ENCODE assay signal across 1 cellular context in the genomic region with DNA sequence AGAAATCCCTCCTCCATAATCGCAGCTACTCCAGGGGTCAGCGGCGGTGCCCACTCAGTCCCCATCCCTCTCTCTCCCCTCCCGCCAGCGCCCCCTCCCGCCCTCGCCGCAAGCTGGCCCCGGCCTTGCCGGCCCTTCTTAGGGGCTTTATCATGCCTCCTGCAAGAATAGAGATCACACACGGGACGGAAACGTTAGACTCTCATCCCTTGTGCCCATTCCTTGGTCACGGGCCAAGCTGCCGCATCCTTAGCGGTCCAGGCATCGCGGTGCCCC.
TF ChIP-seq lines count a peak whose summit lies in the region.

No MANE protein-coding gene starts in this region.

TF ChIP-seq in HepG2, 621 proteins besides CTCF, POLR2A, EP300 and RAD21:
- TF ChIP-seq TOPORS (CRISPR knock-in tag; IDR thresholded peaks at IDR 0.05) (no peak), ZBTB20 (CRISPR knock-in tag; IDR thresholded peaks at IDR 0.05; ENCODE audit: borderline replicate concordance, low read depth) (0 out of 2 replicates have a peak, but pooled peaks have one; percentile 5), ZNF607 (CRISPR knock-in tag; IDR thresholded peaks at IDR 0.05; ENCODE audit: borderline replicate concordance) (no peak), SMYD3 (CRISPR knock-in tag; IDR thresholded peaks at IDR 0.05) (no peak), JUND (CRISPR knock-in tag; IDR thresholded peaks at IDR 0.05) (no peak), LCORL (IDR thresholded peaks at IDR 0.05) (no peak), LCORL (CRISPR knock-in tag; IDR thresholded peaks at IDR 0.05) (0 out of 2 replicates have a peak, but pooled peaks have one; percentile 3), ARNT2 (CRISPR knock-in tag; IDR thresholded peaks at IDR 0.05; ENCODE audit: low read depth) (0 out of 2 replicates have a peak, but pooled peaks have one; percentile 0), ZNF605 (CRISPR knock-in tag; IDR thresholded peaks at IDR 0.05) (no peak), NONO (IDR thresholded peaks at IDR 0.05) (no peak), NONO (CRISPR knock-in tag; conservative IDR thresholded peaks at IDR 0.05) (0 out of 2 replicates have a peak, but pooled peaks have one; percentile 16), JUN (CRISPR knock-in tag; IDR thresholded peaks at IDR 0.05) (no peak), SIN3B (IDR thresholded peaks at IDR 0.05; ENCODE audit: low read length) (no peak), ZNF383 (CRISPR knock-in tag; IDR thresholded peaks at IDR 0.05; ENCODE audit: borderline replicate concordance) (no peak), NR1H2 (CRISPR knock-in tag; IDR thresholded peaks at IDR 0.05; ENCODE audit: borderline replicate concordance, low read depth) (no peak), NCOA1 (CRISPR knock-in tag; IDR thresholded peaks at IDR 0.05) (no peak), ZZZ3 (CRISPR knock-in tag; IDR thresholded peaks at IDR 0.05; ENCODE audit: borderline replicate concordance) (no peak)
- TF ChIP-seq, protein P1, sequence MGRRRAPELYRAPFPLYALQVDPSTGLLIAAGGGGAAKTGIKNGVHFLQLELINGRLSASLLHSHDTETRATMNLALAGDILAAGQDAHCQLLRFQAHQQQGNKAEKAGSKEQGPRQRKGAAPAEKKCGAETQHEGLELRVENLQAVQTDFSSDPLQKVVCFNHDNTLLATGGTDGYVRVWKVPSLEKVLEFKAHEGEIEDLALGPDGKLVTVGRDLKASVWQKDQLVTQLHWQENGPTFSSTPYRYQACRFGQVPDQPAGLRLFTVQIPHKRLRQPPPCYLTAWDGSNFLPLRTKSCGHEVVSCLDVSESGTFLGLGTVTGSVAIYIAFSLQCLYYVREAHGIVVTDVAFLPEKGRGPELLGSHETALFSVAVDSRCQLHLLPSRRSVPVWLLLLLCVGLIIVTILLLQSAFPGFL (CRISPR knock-in tag; IDR thresholded peaks at IDR 0.05): no peak
- TF ChIP-seq, protein P2, sequence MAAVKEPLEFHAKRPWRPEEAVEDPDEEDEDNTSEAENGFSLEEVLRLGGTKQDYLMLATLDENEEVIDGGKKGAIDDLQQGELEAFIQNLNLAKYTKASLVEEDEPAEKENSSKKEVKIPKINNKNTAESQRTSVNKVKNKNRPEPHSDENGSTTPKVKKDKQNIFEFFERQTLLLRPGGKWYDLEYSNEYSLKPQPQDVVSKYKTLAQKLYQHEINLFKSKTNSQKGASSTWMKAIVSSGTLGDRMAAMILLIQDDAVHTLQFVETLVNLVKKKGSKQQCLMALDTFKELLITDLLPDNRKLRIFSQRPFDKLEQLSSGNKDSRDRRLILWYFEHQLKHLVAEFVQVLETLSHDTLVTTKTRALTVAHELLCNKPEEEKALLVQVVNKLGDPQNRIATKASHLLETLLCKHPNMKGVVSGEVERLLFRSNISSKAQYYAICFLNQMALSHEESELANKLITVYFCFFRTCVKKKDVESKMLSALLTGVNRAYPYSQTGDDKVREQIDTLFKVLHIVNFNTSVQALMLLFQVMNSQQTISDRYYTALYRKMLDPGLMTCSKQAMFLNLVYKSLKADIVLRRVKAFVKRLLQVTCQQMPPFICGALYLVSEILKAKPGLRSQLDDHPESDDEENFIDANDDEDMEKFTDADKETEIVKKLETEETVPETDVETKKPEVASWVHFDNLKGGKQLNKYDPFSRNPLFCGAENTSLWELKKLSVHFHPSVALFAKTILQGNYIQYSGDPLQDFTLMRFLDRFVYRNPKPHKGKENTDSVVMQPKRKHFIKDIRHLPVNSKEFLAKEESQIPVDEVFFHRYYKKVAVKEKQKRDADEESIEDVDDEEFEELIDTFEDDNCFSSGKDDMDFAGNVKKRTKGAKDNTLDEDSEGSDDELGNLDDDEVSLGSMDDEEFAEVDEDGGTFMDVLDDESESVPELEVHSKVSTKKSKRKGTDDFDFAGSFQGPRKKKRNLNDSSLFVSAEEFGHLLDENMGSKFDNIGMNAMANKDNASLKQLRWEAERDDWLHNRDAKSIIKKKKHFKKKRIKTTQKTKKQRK (IDR thresholded peaks at IDR 0.05; ENCODE audit: low read length): no peak
